15 cellular contexts compared by ENCODE assay signal in the genomic region with DNA sequence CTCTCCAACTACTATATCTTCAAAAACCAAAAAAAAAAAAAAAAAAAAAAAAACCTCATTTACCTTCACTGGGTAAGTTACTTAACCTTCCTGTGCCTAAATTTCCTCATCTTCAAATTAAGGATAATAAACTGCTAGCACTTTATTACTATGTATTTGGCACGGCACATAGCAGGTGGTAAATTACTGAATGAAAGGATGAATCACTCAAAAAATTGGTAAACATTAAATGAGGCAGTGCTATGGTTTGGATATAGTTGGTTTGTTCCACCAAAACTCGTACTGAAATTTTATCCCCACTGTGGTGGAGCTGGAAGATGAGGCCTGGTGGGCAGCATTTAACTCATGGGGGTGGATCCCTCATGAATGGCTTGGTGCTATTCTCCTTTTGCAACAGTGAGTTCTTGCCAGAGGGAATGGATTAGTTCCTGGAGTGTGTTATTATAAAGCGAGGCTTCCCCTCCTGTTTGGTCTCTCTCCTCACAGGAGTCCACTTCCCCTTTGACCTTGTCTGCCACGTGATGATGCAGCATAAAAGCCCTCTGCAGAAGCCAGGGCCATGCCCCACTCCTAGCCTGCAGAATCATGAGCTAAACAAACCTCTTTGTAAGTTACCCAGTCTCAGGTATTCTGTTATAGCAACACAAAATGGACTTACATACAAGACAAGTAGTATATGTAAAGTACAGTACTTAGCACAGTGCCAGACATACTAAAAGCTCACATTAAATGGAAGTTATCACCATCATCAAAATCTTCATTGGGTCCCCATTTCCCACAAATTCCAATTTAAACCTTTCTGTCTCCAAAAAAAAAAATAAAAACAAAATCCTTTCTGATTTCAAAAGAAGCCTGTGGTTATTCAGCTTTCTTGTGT. TPM values are rescaled to one million over a fixed set of nuclear protein-coding genes. Genes with fewer than 3 reads are reported as not detected.
A peak's percentile ranks its signal among the peaks of the same experiment; 100 is the strongest.
DNase-seq lines count a peak whose midpoint lies in the region; ATAC-seq and TF ChIP-seq lines count a peak whose summit lies in the region.
"Had no signal": no experiment of that assay in that cellular context is flagged by ENCODE, and none has a peak within 500 bp of the region (broad histone marks: within the 10 kb centered on the region; RNA-seq: fewer than 3 reads in every experiment).

No MANE protein-coding gene starts in this region.

- H2AFZ ChIP-seq in hepatocyte, result no peak overlapping the region

- H3K4me1 ChIP-seq in hepatocyte (ENCODE audit: insufficient read depth), result no peaks in the 10 kb centered on the region

- no peaks in the 10 kb centered on the region for H3K27me3 Mint-ChIP-seq in dendritic cell treated with granulocyte-macrophage colony-stimulating factor and Interleukin-4, amounts not matched to agents 40 ng/mL and 50 ng/mL, for 4 days
- H3K27me3 Mint-ChIP-seq in osteocyte (ENCODE audit: unreplicated experiment), result no peaks in the 10 kb centered on the region
- H3K27me3 Mint-ChIP-seq in activated CD8-positive, alpha-beta memory T cell treated with anti-CD3 and anti-CD28 coated beads, Interleukin-2, amount 10 ng/mL, durations not matched to agents 7 days and 5 days, result no peaks in the 10 kb centered on the region

- CTCF ChIA-PET in activated CD8-positive, alpha-beta memory T cell treated with anti-CD3 and anti-CD28 coated beads, Interleukin-2, amount 10 ng/mL, durations not matched to agents 7 days and 5 days (lab: Charles Lee), result interaction anchor here (1.6 kb wide), 1 partner anchor 50 kb away, joined by 5 read pairs; no protein-coding TSS in a partner anchor

- H3K27ac ChIP-seq in hepatocyte, result no peak overlapping the region
- H3K27ac ChIP-seq: thoracic aorta had no signal

- H3K36me3 ChIP-seq in hepatocyte (replicated peaks; ENCODE audit: insufficient read depth, low read depth), result no peaks in the 10 kb centered on the region

- H3K4me1 Mint-ChIP-seq in dendritic cell treated with granulocyte-macrophage colony-stimulating factor and Interleukin-4, amounts not matched to agents 40 ng/mL and 50 ng/mL, for 4 days (ENCODE audit: low read depth), result peaks cover 31% of the 10 kb centered on the region
- peaks cover 14% of the 10 kb centered on the region for H3K4me1 Mint-ChIP-seq in osteocyte (ENCODE audit: unreplicated experiment)
- peaks cover 19% of the 10 kb centered on the region for H3K4me1 Mint-ChIP-seq in activated CD8-positive, alpha-beta memory T cell treated with anti-CD3 and anti-CD28 coated beads, Interleukin-2, amount 10 ng/mL, durations not matched to agents 7 days and 5 days

- no peaks in the 10 kb centered on the region for H3K9me2 ChIP-seq in hepatocyte (replicated peaks; ENCODE audit: insufficient read depth)

- no peak for TF ChIP-seq CTCF in osteocyte (IDR thresholded peaks at IDR 0.05)
- TF ChIP-seq CTCF in hepatocyte (IDR thresholded peaks at IDR 0.05; ENCODE audit: poor library complexity), result no peak

- intact Hi-C loops in dendritic cell treated with granulocyte-macrophage colony-stimulating factor and Interleukin-4, amounts not matched to agents 40 ng/mL and 50 ng/mL, for 4 days (cut with micrococcal nuclease), result no loop called here

- H3K36me3 Mint-ChIP-seq in dendritic cell treated with granulocyte-macrophage colony-stimulating factor and Interleukin-4, amounts not matched to agents 40 ng/mL and 50 ng/mL, for 4 days (ENCODE audit: low read depth), result peaks cover 53% of the 10 kb centered on the region
- peaks cover 39% of the 10 kb centered on the region for H3K36me3 Mint-ChIP-seq in osteocyte (ENCODE audit: unreplicated experiment)
- H3K36me3 Mint-ChIP-seq in activated CD8-positive, alpha-beta memory T cell treated with anti-CD3 and anti-CD28 coated beads, Interleukin-2, amount 10 ng/mL, durations not matched to agents 7 days and 5 days, result peaks cover 29% of the 10 kb centered on the region

- ATAC-seq in activated CD8-positive, alpha-beta memory T cell treated with anti-CD3 and anti-CD28 coated beads, Interleukin-2, amount 10 ng/mL, durations not matched to agents 7 days and 5 days, result no peak

- DNase-seq in NCI-H1417 (lab: John Stamatoyannopoulos, UW) (peak in 2 of 3 experiments; percentile 41 to 72), NCI-H1417 treated with DMSO at 0.1 percent for 48 hours (lab: John Stamatoyannopoulos, UW) (no peak), NCI-H69 (lab: John Stamatoyannopoulos, UW) (peak; percentile 99), osteocyte (ENCODE audit: extremely low spot score, unreplicated experiment) (no peak), NCI-H1048 (lab: John Stamatoyannopoulos, UW) (no peak), hepatocyte (ENCODE audit: low spot score) (no peak)
- DNase-seq in activated CD8-positive, alpha-beta memory T cell treated with anti-CD3 and anti-CD28 coated beads, Interleukin-2, amount 10 ng/mL, durations not matched to agents 7 days and 5 days, result no peak
- DNase-seq: 8988T; dorsolateral prefrontal cortex; EL; NK-92 treated with Interleukin-12 subunit alpha and Interleukin-12 subunit beta, amount 100 ng/mL, for 24 hours; stimulated activated CD4-positive, alpha-beta T cell treated with anti-CD3 and anti-CD28 coated beads, Interleukin-2, amount 100 ng/mL, for 48 hours had no signal

- H3K27ac Mint-ChIP-seq in dendritic cell treated with granulocyte-macrophage colony-stimulating factor and Interleukin-4, amounts not matched to agents 40 ng/mL and 50 ng/mL, for 4 days, result peak overlapping the region; percentile 67
- H3K27ac Mint-ChIP-seq in osteocyte (ENCODE audit: unreplicated experiment), result peak overlapping the region; percentile 9
- no peak overlapping the region for H3K27ac Mint-ChIP-seq in activated CD8-positive, alpha-beta memory T cell treated with anti-CD3 and anti-CD28 coated beads, Interleukin-2, amount 10 ng/mL, durations not matched to agents 7 days and 5 days
- H3K27ac Mint-ChIP-seq: activated T-helper 2 cell treated with anti-CD3 and anti-CD28 coated beads, Interferon-gamma antibody, Interleukin-2, Interleukin-4, amounts not matched to agents 10 μg/mL and 5 μg/mL and 100 μg/mL, durations not matched to agents 14 hours and 24 hours and 36 hours had no signal

- H3K79me2 ChIP-seq in hepatocyte, result peaks cover 5% of the 10 kb centered on the region

- H3K4me3 ChIP-seq in hepatocyte, result no peak overlapping the region
- H3K4me3 ChIP-seq: dorsolateral prefrontal cortex, thoracic aorta had no signal

- H3K9me3 ChIP-seq in hepatocyte (ENCODE audit: low read depth), result no peaks in the 10 kb centered on the region
- H3K9me3 ChIP-seq: thoracic aorta had no signal

- no peaks in the 10 kb centered on the region for H3K9me3 Mint-ChIP-seq in dendritic cell treated with granulocyte-macrophage colony-stimulating factor and Interleukin-4, amounts not matched to agents 40 ng/mL and 50 ng/mL, for 4 days
- H3K9me3 Mint-ChIP-seq in osteocyte (ENCODE audit: unreplicated experiment), result no peaks in the 10 kb centered on the region
- no peaks in the 10 kb centered on the region for H3K9me3 Mint-ChIP-seq in activated CD8-positive, alpha-beta memory T cell treated with anti-CD3 and anti-CD28 coated beads, Interleukin-2, amount 10 ng/mL, durations not matched to agents 7 days and 5 days (ENCODE audit: low read depth)
- H3K9me3 Mint-ChIP-seq: activated T-helper 2 cell treated with anti-CD3 and anti-CD28 coated beads, Interferon-gamma antibody, Interleukin-2, Interleukin-4, amounts not matched to agents 10 μg/mL and 5 μg/mL and 100 μg/mL, durations not matched to agents 14 hours and 24 hours and 36 hours had no signal

- H3K4me2 ChIP-seq in hepatocyte, result no peak overlapping the region

- H3K27me3 ChIP-seq in hepatocyte, result no peaks in the 10 kb centered on the region
- H3K27me3 ChIP-seq: dorsolateral prefrontal cortex had no signal

- 70% methylated on average over 4 of the region's 4 CpGs for WGBS in hepatocyte (ENCODE audit: low lambda C conversion rate, missing lambda C conversion rate)

- no peak overlapping the region for H3K4me3 Mint-ChIP-seq in dendritic cell treated with granulocyte-macrophage colony-stimulating factor and Interleukin-4, amounts not matched to agents 40 ng/mL and 50 ng/mL, for 4 days
- no peak overlapping the region for H3K4me3 Mint-ChIP-seq in osteocyte (ENCODE audit: unreplicated experiment)
- no peak overlapping the region for H3K4me3 Mint-ChIP-seq in activated CD8-positive, alpha-beta memory T cell treated with anti-CD3 and anti-CD28 coated beads, Interleukin-2, amount 10 ng/mL, durations not matched to agents 7 days and 5 days

- H4K20me1 ChIP-seq in hepatocyte (ENCODE audit: insufficient read depth, poor library complexity, severe bottlenecking), result peaks cover 2% of the 10 kb centered on the region

RNA-seq across cellular contexts. Expression of a gene that starts 20.6 kb away (rescaled TPM):
- 52.4 and 56.5 TPM in 2 replicates for total RNA-seq in osteocyte
- total RNA-seq in hepatocyte, result 41.5 and 49.2 TPM in 2 replicates
- polyA plus RNA-seq in hepatocyte, result 22.2 and 23.8 TPM in 2 replicates
- 10 to 100 TPM; 54.6 to 65.0 TPM for total RNA-seq in activated CD8-positive, alpha-beta memory T cell treated with anti-CD3 and anti-CD28 coated beads, Interleukin-2, amount 10 ng/mL, durations not matched to agents 7 days and 5 days

Comparison
In these comparisons a context has a peak if more than half of its experiments do, and no peak if none do; other contexts are left out.
1. DNase-seq: peak in NCI-H1417 (2 of 3) and NCI-H69 (single experiment); none in NCI-H1417 treated with DMSO at 0.1 percent for 48 hours (single experiment), osteocyte (single experiment), NCI-H1048 (single experiment), hepatocyte (single experiment) and activated CD8-positive, alpha-beta memory T cell treated with anti-CD3 and anti-CD28 coated beads, Interleukin-2, amount 10 ng/mL, durations not matched to agents 7 days and 5 days (single experiment).